In genomic region chr11:11569936-11570491, GRCh38 we compare ENCODE assay signal across 8 cellular contexts. TPM values are rescaled to one million over a fixed set of nuclear protein-coding genes. Genes with fewer than 3 reads are reported as not detected.
DNase-seq lines count a peak whose midpoint lies in the region; ATAC-seq and TF ChIP-seq lines count a peak whose summit lies in the region.

No MANE protein-coding gene starts in this region.

- peaks cover 5% of the 10 kb centered on the region for H3K27me3 Mint-ChIP-seq in neural progenitor cell (ENCODE audit: insufficient read depth, low read depth)

- BruUV-seq in PC-3 (replicated peaks; lab: Mats Ljungman, UMichigan) = no TSS peak

- no peak overlapping the region for H3K27ac ChIP-seq in PC-3 (ENCODE audit: low read length)
- no peak overlapping the region for H3K27ac ChIP-seq in neural progenitor cell
- no peak overlapping the region for H3K27ac ChIP-seq in effector memory CD4-positive, alpha-beta T cell (ENCODE audit: insufficient read depth, low read length, poor library complexity, severe bottlenecking)
- no peak overlapping the region for H3K27ac ChIP-seq in MM.1S (ENCODE audit: low read length)

- H3K79me2 ChIP-seq in PC-3 (ENCODE audit: low read length) (peaks cover 23% of the 10 kb centered on the region), neural progenitor cell (ENCODE audit: low read depth) (no peaks in the 10 kb centered on the region), MM.1S (ENCODE audit: low read length) (no peaks in the 10 kb centered on the region)

- no peaks in the 10 kb centered on the region for H3F3A ChIP-seq in PC-3 (ENCODE audit: low read length, unreplicated experiment)
- no peaks in the 10 kb centered on the region for H3F3A ChIP-seq in neural progenitor cell (ENCODE audit: low read depth)
- H3F3A ChIP-seq in MM.1S (ENCODE audit: insufficient read depth, low read length) = no peaks in the 10 kb centered on the region

- CTCF ChIA-PET in PC-3 (lab: Charles Lee) = no interaction called here

- H2AFZ ChIP-seq in PC-3 (ENCODE audit: low read length) (no peak overlapping the region), neural progenitor cell (replicated peaks) (peak overlapping the region; percentile 31), MM.1S (ENCODE audit: low read length) (no peak overlapping the region)

- H4K20me1 ChIP-seq in PC-3 (ENCODE audit: low read length) = no peaks in the 10 kb centered on the region
- H4K20me1 ChIP-seq in neural progenitor cell (ENCODE audit: low read depth) = no peaks in the 10 kb centered on the region
- H4K20me1 ChIP-seq in MM.1S (ENCODE audit: insufficient read depth, low read length) = no peaks in the 10 kb centered on the region

- no peaks in the 10 kb centered on the region for H3K9me2 ChIP-seq in PC-3 (replicated peaks; ENCODE audit: low read length)
- H3K9me2 ChIP-seq in MM.1S (replicated peaks; ENCODE audit: insufficient read depth, low read length) = no peaks in the 10 kb centered on the region

- DNase-seq in ACHN (peak; percentile 21), PC-3 (peak; percentile 13), fibroblast of villous mesenchyme (ENCODE audit: low read depth) (peak; percentile 3), neural progenitor cell (ENCODE audit: low spot score) (no peak), GM13977 (ENCODE audit: low spot score) (no peak), MM.1S (no peak)
- no peak for DNase-seq in effector memory CD4-positive, alpha-beta T cell

- ATAC-seq in PC-3 = peak; percentile 48
- no peak for ATAC-seq in GM18873 (IDR thresholded peaks at IDR 0.05; ENCODE audit: low FRiP score, unreplicated experiment)

- TF ChIP-seq CTCF in PC-3 (conservative IDR thresholded peaks at IDR 0.05; ENCODE audit: low read depth, low read length) (no peak), fibroblast of villous mesenchyme (IDR thresholded peaks at IDR 0.05; ENCODE audit: insufficient read depth, low read depth, low read length) (no peak), neural progenitor cell (IDR thresholded peaks at IDR 0.05) (no peak), GM13977 (IDR thresholded peaks at IDR 0.05; ENCODE audit: extremely low read depth, insufficient read depth, missing control alignments) (no peak), MM.1S (IDR thresholded peaks at IDR 0.05; ENCODE audit: low read length) (no peak)

- H3K4me3 ChIP-seq in PC-3 (ENCODE audit: low read length) = no peak overlapping the region
- no peak overlapping the region for H3K4me3 ChIP-seq in fibroblast of villous mesenchyme (ENCODE audit: low read depth, low read length)
- no peak overlapping the region for H3K4me3 ChIP-seq in neural progenitor cell
- H3K4me3 ChIP-seq in effector memory CD4-positive, alpha-beta T cell (ENCODE audit: insufficient read depth, low read depth, low read length, poor library complexity, severe bottlenecking) = no peak overlapping the region
- no peak overlapping the region for H3K4me3 ChIP-seq in MM.1S (ENCODE audit: low read length)

- no peak overlapping the region for H3K4me3 Mint-ChIP-seq in neural progenitor cell

- H3K9me3 ChIP-seq in PC-3 (ENCODE audit: low read length) (no peaks in the 10 kb centered on the region), neural progenitor cell (ENCODE audit: low read depth) (no peaks in the 10 kb centered on the region), MM.1S (replicated peaks; ENCODE audit: insufficient read depth, low read length) (no peaks in the 10 kb centered on the region)
- H3K9me3 ChIP-seq in effector memory CD4-positive, alpha-beta T cell (ENCODE audit: control insufficient read depth, low read length) = no peaks in the 10 kb centered on the region

- POLR2A ChIA-PET in PC-3 (lab: Charles Lee; ENCODE audit: unreplicated experiment) = interaction anchor here (0.6 kb wide), 1 partner anchor 14 kb away, joined by 3 read pairs; no protein-coding TSS in a partner anchor

- H3K4me2 ChIP-seq in PC-3 (ENCODE audit: low read length) (no peak overlapping the region), neural progenitor cell (no peak overlapping the region), MM.1S (ENCODE audit: low read depth, low read length) (no peak overlapping the region)

- peaks cover 6% of the 10 kb centered on the region for H3K4me1 Mint-ChIP-seq in neural progenitor cell

- H3K4me1 ChIP-seq in PC-3 (ENCODE audit: insufficient read depth, low read length) (peaks cover 23% of the 10 kb centered on the region), neural progenitor cell (no peaks in the 10 kb centered on the region), MM.1S (ENCODE audit: low read length) (no peaks in the 10 kb centered on the region)
- H3K4me1 ChIP-seq in effector memory CD4-positive, alpha-beta T cell (ENCODE audit: control insufficient read depth, insufficient read depth, low read length, poor library complexity, severe bottlenecking) = no peaks in the 10 kb centered on the region

- in situ Hi-C loops in ACHN (cut with HindIII; ENCODE audit: low pct_ligation_motif_present, low pct_unique_long_range_greater_than_20kb, low sequenced_read_pairs) (no loop called here), GM13977 (cut with MboI; ENCODE audit: low pct_unique_long_range_greater_than_20kb, low sequenced_read_pairs, unreplicated experiment) (no loop called here)

- no peaks in the 10 kb centered on the region for H3K9me3 Mint-ChIP-seq in neural progenitor cell

- no peak overlapping the region for H3K27ac Mint-ChIP-seq in neural progenitor cell

- no peaks in the 10 kb centered on the region for H3K27me3 ChIP-seq in PC-3 (ENCODE audit: low read length)
- no peaks in the 10 kb centered on the region for H3K27me3 ChIP-seq in neural progenitor cell
- H3K27me3 ChIP-seq in effector memory CD4-positive, alpha-beta T cell (replicated peaks; ENCODE audit: control insufficient read depth, insufficient read depth, low read length, poor library complexity, severe bottlenecking) = no peaks in the 10 kb centered on the region
- no peaks in the 10 kb centered on the region for H3K27me3 ChIP-seq in MM.1S (replicated peaks; ENCODE audit: insufficient read depth, low read length)

- intact Hi-C loops in PC-3 (cut with micrococcal nuclease) = no loop called here

- no peaks in the 10 kb centered on the region for H3K36me3 Mint-ChIP-seq in neural progenitor cell

- H3K36me3 ChIP-seq in PC-3 (ENCODE audit: low read depth, low read length) = no peaks in the 10 kb centered on the region
- H3K36me3 ChIP-seq in neural progenitor cell = no peaks in the 10 kb centered on the region
- H3K36me3 ChIP-seq in effector memory CD4-positive, alpha-beta T cell (ENCODE audit: control insufficient read depth, insufficient read depth, low read length) = no peaks in the 10 kb centered on the region
- no peaks in the 10 kb centered on the region for H3K36me3 ChIP-seq in MM.1S (replicated peaks; ENCODE audit: insufficient read depth, low read length)

- H3K9ac ChIP-seq in PC-3 (ENCODE audit: low read length) (no peak overlapping the region), neural progenitor cell (no peak overlapping the region), MM.1S (ENCODE audit: low read length) (no peak overlapping the region)

RNA-seq across cellular contexts. Expression of gene GALNT18, which starts 51.8 kb away (rescaled TPM):
- total RNA-seq in PC-3 (2014; rRNA removed) = 34.5 and 41.1 TPM in 2 replicates
- 5.2 and 11.7 TPM in 2 replicates for total RNA-seq in fibroblast of villous mesenchyme
- 2.4 and 4.0 TPM in 2 replicates for total RNA-seq in neural progenitor cell (ENCODE audit: low replicate concordance)

Comparison
In these comparisons a context has a peak if more than half of its experiments do, and no peak if none do; other contexts are left out.
1. DNase-seq: peak in ACHN (single experiment), PC-3 (single experiment) and fibroblast of villous mesenchyme (single experiment); none in neural progenitor cell (single experiment), GM13977 (single experiment), effector memory CD4-positive, alpha-beta T cell (0 of 3) and MM.1S (single experiment).